ENCODE assay signal across 13 cellular contexts in the genomic region with DNA sequence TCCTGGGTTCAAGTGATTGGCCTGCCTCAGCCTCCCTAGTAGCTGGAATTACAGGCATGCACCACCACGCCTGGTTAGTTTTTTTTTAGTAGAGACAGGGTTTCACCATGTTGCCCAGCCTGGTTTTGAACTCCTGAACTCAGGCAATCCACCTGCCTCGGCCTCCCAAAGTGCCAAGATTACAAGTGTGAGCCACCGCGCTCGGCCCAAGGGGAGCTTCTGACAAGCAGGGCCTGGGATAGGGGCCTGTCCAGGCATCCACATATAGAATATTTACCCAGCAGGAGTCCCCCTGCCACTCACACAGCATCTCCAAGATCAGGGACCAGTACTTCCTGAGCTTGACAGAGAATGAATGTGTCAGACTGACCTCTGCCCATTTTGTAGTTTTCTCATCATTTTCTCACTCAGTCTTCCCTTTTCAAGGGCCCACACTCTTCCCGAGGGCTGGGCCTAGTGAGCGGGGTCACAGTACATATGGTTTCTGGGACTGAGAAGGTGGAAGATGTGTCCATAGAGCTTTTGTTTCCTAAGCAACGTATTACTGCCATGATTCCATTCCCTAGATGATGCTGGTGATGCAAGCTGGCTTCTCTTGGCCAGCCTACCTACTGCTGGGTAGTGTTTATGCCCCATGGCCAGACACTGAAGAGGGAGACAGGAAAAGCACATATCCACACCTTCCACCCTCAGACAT. TPM values are rescaled to one million over a fixed set of nuclear protein-coding genes. Genes with fewer than 3 reads are reported as not detected.
DNase-seq lines count a peak whose midpoint lies in the region; ATAC-seq and TF ChIP-seq lines count a peak whose summit lies in the region.
"Had no signal": no experiment of that assay in that cellular context is flagged by ENCODE, and none has a peak within 500 bp of the region (broad histone marks: within the 10 kb centered on the region; RNA-seq: fewer than 3 reads in every experiment).

No MANE protein-coding gene starts in this region.

- 82 to 89% methylated on average over 6 to 8 of the region's 8 CpGs for WGBS in tibial nerve, 2 donors

- peaks cover 0 to 42% (median 34%) of the 10 kb centered on the region in 4 donors for H3K4me1 ChIP-seq in tibial nerve
- H3K4me1 ChIP-seq: testis had no signal

- peaks cover 0 to 48% (median 27%) of the 10 kb centered on the region in 3 donors for H3K36me3 ChIP-seq in tibial nerve

- H3K27ac ChIP-seq in RWPE1: peak overlapping the region; percentile 16; the same call in 1 of the 2 replicates
- H3K27ac ChIP-seq in tibial nerve: peak overlapping the region in 2 of 4 donors; percentile 12 to 24
- H3K27ac ChIP-seq: coronary artery, testis, WERI-Rb-1 had no signal

- H3K9me3 Mint-ChIP-seq in activated naive CD8-positive, alpha-beta T cell treated with anti-CD3 and anti-CD28 coated beads, Interleukin-2, amount 50 U/mL, for 24 hours: no peaks in the 10 kb centered on the region
- H3K9me3 Mint-ChIP-seq in stimulated activated memory B cell treated with anti-CD40 and anti-IgM and Interleukin-4, amounts not matched to agents 10 μg/mL and 1 μg/mL and 100 μg/mL, for 72 hours: no peaks in the 10 kb centered on the region

- peak overlapping the region; percentile 12 for H3K27ac Mint-ChIP-seq in activated naive CD8-positive, alpha-beta T cell treated with anti-CD3 and anti-CD28 coated beads, Interleukin-2, amount 50 U/mL, for 24 hours
- peak overlapping the region; percentile 30 for H3K27ac Mint-ChIP-seq in stimulated activated memory B cell treated with anti-CD40 and anti-IgM and Interleukin-4, amounts not matched to agents 10 μg/mL and 1 μg/mL and 100 μg/mL, for 72 hours

- CTCF ChIA-PET in RWPE1 (lab: Yijun Ruan, JAX): interaction anchor here (0.6 to 1.1 kb wide), 2 partner anchors 60 to 759 kb away, joined by 3 read pairs; no protein-coding TSS in a partner anchor

- no peak for TF ChIP-seq EP300 in tibial nerve (IDR thresholded peaks at IDR 0.05)

- H3K4me1 Mint-ChIP-seq in activated naive CD8-positive, alpha-beta T cell treated with anti-CD3 and anti-CD28 coated beads, Interleukin-2, amount 50 U/mL, for 24 hours: peaks cover 78% of the 10 kb centered on the region
- peaks cover 64% of the 10 kb centered on the region for H3K4me1 Mint-ChIP-seq in stimulated activated memory B cell treated with anti-CD40 and anti-IgM and Interleukin-4, amounts not matched to agents 10 μg/mL and 1 μg/mL and 100 μg/mL, for 72 hours

- POLR2A ChIA-PET in RWPE1 (lab: Yijun Ruan, JAX; ENCODE audit: low non-redundant PET): interaction anchor here (0.5 to 0.7 kb wide), 3 partner anchors 17 to 64 kb away, joined by 3 read pairs; no protein-coding TSS in a partner anchor

- H3K9me3 ChIP-seq in tibial nerve: no peaks in the 10 kb centered on the region
- H3K9me3 ChIP-seq: testis had no signal

- H3K4me3 Mint-ChIP-seq in activated naive CD8-positive, alpha-beta T cell treated with anti-CD3 and anti-CD28 coated beads, Interleukin-2, amount 50 U/mL, for 24 hours: no peak overlapping the region
- H3K4me3 Mint-ChIP-seq in stimulated activated memory B cell treated with anti-CD40 and anti-IgM and Interleukin-4, amounts not matched to agents 10 μg/mL and 1 μg/mL and 100 μg/mL, for 72 hours: no peak overlapping the region

- TF ChIP-seq POLR2A in tibial nerve (IDR thresholded peaks at IDR 0.05): no peak

- H3K36me3 Mint-ChIP-seq in activated naive CD8-positive, alpha-beta T cell treated with anti-CD3 and anti-CD28 coated beads, Interleukin-2, amount 50 U/mL, for 24 hours (ENCODE audit: low read depth): peaks cover 37% of the 10 kb centered on the region
- H3K36me3 Mint-ChIP-seq in stimulated activated memory B cell treated with anti-CD40 and anti-IgM and Interleukin-4, amounts not matched to agents 10 μg/mL and 1 μg/mL and 100 μg/mL, for 72 hours: peaks cover 19% of the 10 kb centered on the region

- no peak for DNase-seq in activated CD4-positive, CD25-positive, alpha-beta regulatory T cell (lab: John Stamatoyannopoulos, UW)
- no peak for DNase-seq in RWPE1 (ENCODE audit: low spot score)
- no peak for DNase-seq in activated naive CD8-positive, alpha-beta T cell treated with anti-CD3 and anti-CD28 coated beads, Interleukin-2, amount 50 U/mL, for 24 hours
- DNase-seq in AML-193 (lab: John Stamatoyannopoulos, UW): no peak
- DNase-seq in tibial nerve (ENCODE audit: low spot score in 2 of 2): no peak
- DNase-seq: NCI-H1105, NCI-H524, testis, WERI-Rb-1 had no signal

- H3K27me3 Mint-ChIP-seq in activated naive CD8-positive, alpha-beta T cell treated with anti-CD3 and anti-CD28 coated beads, Interleukin-2, amount 50 U/mL, for 24 hours: no peaks in the 10 kb centered on the region
- no peaks in the 10 kb centered on the region for H3K27me3 Mint-ChIP-seq in stimulated activated memory B cell treated with anti-CD40 and anti-IgM and Interleukin-4, amounts not matched to agents 10 μg/mL and 1 μg/mL and 100 μg/mL, for 72 hours

- no peak overlapping the region for H3K4me3 ChIP-seq in tibial nerve
- H3K4me3 ChIP-seq: coronary artery, testis had no signal

- H3K27me3 ChIP-seq in tibial nerve: no peaks in the 10 kb centered on the region
- H3K27me3 ChIP-seq: testis had no signal

- ATAC-seq in activated CD4-positive, CD25-positive, alpha-beta regulatory T cell treated with anti-CD3 and anti-CD28 coated beads, Interleukin-2, amount 50 U/mL, for 24 hours: peak; percentile 1 to 2
- peak; percentile 2 for ATAC-seq in activated naive CD8-positive, alpha-beta T cell treated with anti-CD3 and anti-CD28 coated beads, Interleukin-2, amount 50 U/mL, for 24 hours
- no peak for ATAC-seq in stimulated activated memory B cell treated with anti-CD40 and anti-IgM and Interleukin-4, amounts not matched to agents 10 μg/mL and 1 μg/mL and 100 μg/mL, for 72 hours
- ATAC-seq in GM18858 (IDR thresholded peaks at IDR 0.05; ENCODE audit: unreplicated experiment): no peak

- no peak for TF ChIP-seq CTCF in RWPE1 (conservative IDR thresholded peaks at IDR 0.05; ENCODE audit: low read depth)
- TF ChIP-seq CTCF in tibial nerve (IDR thresholded peaks at IDR 0.05): no peak

RNA-seq across cellular contexts. Expression of a gene that starts 9.9 kb away (rescaled TPM):
- 10 to 100 TPM; 15.1 to 36.9 (median 28.4) TPM for total RNA-seq in tibial nerve

Comparison
In these comparisons a context has a peak if more than half of its experiments do, and no peak if none do; other contexts are left out.
1. ATAC-seq: peak in activated CD4-positive, CD25-positive, alpha-beta regulatory T cell treated with anti-CD3 and anti-CD28 coated beads, Interleukin-2, amount 50 U/mL, for 24 hours (2 of 2) and activated naive CD8-positive, alpha-beta T cell treated with anti-CD3 and anti-CD28 coated beads, Interleukin-2, amount 50 U/mL, for 24 hours (single experiment); none in stimulated activated memory B cell treated with anti-CD40 and anti-IgM and Interleukin-4, amounts not matched to agents 10 μg/mL and 1 μg/mL and 100 μg/mL, for 72 hours (single experiment) and GM18858 (single experiment).